In genomic region chr11:17983569-17983968, GRCh38 we compare ENCODE assay signal across 9 cellular contexts.
"Had no signal": no experiment of that assay in that cellular context is flagged by ENCODE, and none has a peak within 500 bp of the region (broad histone marks: within the 10 kb centered on the region; RNA-seq: fewer than 3 reads in every experiment).

No MANE protein-coding gene starts in this region.

- FAIRE-seq: HTR-8/SVneo had no signal

- DNase-seq: GM23248, GOT3, H7, HFFc6, KBM-7 had no signal

- H3K27ac ChIP-seq: GM23248, KMS-11 had no signal

- ATAC-seq: HCT116 had no signal

- H2AFZ ChIP-seq: GM23248 had no signal

- H3K9me3 ChIP-seq: HAP-1 had no signal

- H3K9ac ChIP-seq: GM23248, KMS-11 had no signal

- H3K4me3 ChIP-seq: GM23248, HAP-1 had no signal

- H3K4me1 ChIP-seq: HAP-1 had no signal

- H3K4me2 ChIP-seq: KMS-11 had no signal
